ENCODE assay signal across 24 cellular contexts in the genomic region with DNA sequence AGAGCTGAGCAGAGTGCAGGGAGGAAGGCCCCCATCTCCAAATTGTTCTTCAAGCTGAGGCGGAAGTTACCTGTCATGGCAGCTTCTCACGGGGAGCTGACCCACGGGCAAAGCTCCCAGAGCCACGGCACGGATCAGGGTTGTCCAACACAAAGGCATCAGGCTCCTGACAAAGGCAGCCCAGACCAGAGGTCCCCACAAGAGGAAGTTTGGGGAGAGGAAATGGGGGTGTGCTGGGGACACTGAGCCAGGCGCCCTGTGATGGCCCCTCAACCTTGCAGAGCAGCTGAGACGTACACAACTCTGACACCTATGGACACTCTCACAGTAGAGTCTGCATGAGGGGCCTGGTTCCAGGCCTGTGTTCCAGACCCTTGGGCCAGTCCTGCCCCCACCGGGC.
"Had no signal": no experiment of that assay in that cellular context is flagged by ENCODE, and none has a peak within 500 bp of the region (broad histone marks: within the 10 kb centered on the region; RNA-seq: fewer than 3 reads in every experiment).

No MANE protein-coding gene starts in this region.

- ATAC-seq: esophagus mucosa; heart left ventricle; naive thymus-derived CD4-positive, alpha-beta T cell; sciatic nerve; stimulated activated naive B cell treated with anti-CD40 and anti-IgM and Interleukin-4, amounts not matched to agents 10 μg/mL and 1 μg/mL and 100 μg/mL, for 72 hours; T-helper 17 cell had no signal

- H3K27ac ChIP-seq: heart left ventricle, stomach, thyroid gland, upper lobe of left lung had no signal

- H3K9me3 ChIP-seq: thyroid gland had no signal

- H3K4me1 ChIP-seq: thyroid gland had no signal

- DNase-seq: activated CD4-positive, alpha-beta memory T cell treated with anti-CD3 and anti-CD28 coated beads for 36 hours; activated CD4-positive, alpha-beta T cell treated with anti-CD3 and anti-CD28 coated beads, Interleukin-2, amount 10 ng/mL, durations not matched to agents 24 days and 14 days; activated CD4-positive, CD25-positive, alpha-beta regulatory T cell treated with anti-CD3 and anti-CD28 coated beads, Interleukin-2, amount 50 U/mL, for 72 hours; activated CD8-positive, alpha-beta memory T cell treated with anti-CD3 and anti-CD28 coated beads, Interleukin-2, amount 50 U/mL, for 4 hours; activated gamma-delta T cell; activated naive CD4-positive, alpha-beta T cell treated with anti-CD3 and anti-CD28 coated beads, Interleukin-2, amount 10 ng/mL, durations not matched to agents 7 days and 5 days; activated naive CD8-positive, alpha-beta T cell treated with anti-CD3 and anti-CD28 coated beads, Interleukin-2, amount 10 ng/mL, durations not matched to agents 7 days and 5 days; activated T-cell treated with anti-CD3 and anti-CD28 coated beads, Interleukin-2, amount 50 U/mL, for 1 hour; central memory CD4-positive, alpha-beta T cell; endodermal cell; foreskin fibroblast; naive thymus-derived CD4-positive, alpha-beta T cell; nucleus accumbens; small intestine; stimulated activated CD4-positive, alpha-beta T cell treated with anti-CD3 and anti-CD28 coated beads, Interleukin-15, amount 100 ng/mL, for 24 hours; stimulated activated CD4-positive, alpha-beta T cell treated with anti-CD3 and anti-CD28 coated beads, Interleukin-2, amount 100 ng/mL, for 24 hours; stimulated activated naive B cell treated with anti-CD40 and anti-IgM and Interleukin-4, amounts not matched to agents 10 μg/mL and 1 μg/mL and 100 μg/mL, for 72 hours; stomach; thyroid gland; upper lobe of left lung had no signal

- H3K27me3 ChIP-seq: heart left ventricle, stomach, thyroid gland, upper lobe of left lung had no signal

- H3K4me3 ChIP-seq: heart left ventricle, stomach, thyroid gland, upper lobe of left lung had no signal

- H3K36me3 ChIP-seq: heart left ventricle, thyroid gland, upper lobe of left lung had no signal
